Comparison of ENCODE assay signal across 35 cellular contexts in genomic region chr11:128215238-128215882, GRCh38.
"Had no signal": no experiment of that assay in that cellular context is flagged by ENCODE, and none has a peak within 500 bp of the region (broad histone marks: within the 10 kb centered on the region; RNA-seq: fewer than 3 reads in every experiment).

No MANE protein-coding gene starts in this region.

- DNase-seq: activated CD4-positive, alpha-beta memory T cell treated with anti-CD3 and anti-CD28 coated beads, Interleukin-2, amount 10 ng/mL, durations not matched to agents 7 days and 5 days; activated CD4-positive, alpha-beta T cell treated with anti-CD3 and anti-CD28 coated beads for 1 hour; activated CD4-positive, alpha-beta T cell treated with anti-CD3 and anti-CD28 coated beads for 36 hours; activated CD4-positive, alpha-beta T cell treated with anti-CD3 and anti-CD28 coated beads for 48 hours; activated CD4-positive, alpha-beta T cell treated with anti-CD3 and anti-CD28 coated beads, Interleukin-2, amount 10 ng/mL, durations not matched to agents 7 days and 5 days; activated CD4-positive, alpha-beta T cell treated with anti-CD3 and anti-CD28 coated beads, Interleukin-2, amount 50 U/mL, for 48 hours; activated CD4-positive, CD25-positive, alpha-beta regulatory T cell; activated CD8-positive, alpha-beta memory T cell treated with anti-CD3 and anti-CD28 coated beads for 24 hours; activated CD8-positive, alpha-beta memory T cell treated with anti-CD3 and anti-CD28 coated beads, Interleukin-2, amount 10 ng/mL, durations not matched to agents 7 days and 5 days; activated CD8-positive, alpha-beta memory T cell treated with anti-CD3 and anti-CD28 coated beads, Interleukin-2, amount 50 U/mL, for 48 hours; activated CD8-positive, alpha-beta T cell treated with anti-CD3 and anti-CD28 coated beads, Interleukin-2, amount 10 ng/mL, durations not matched to agents 7 days and 5 days; activated effector memory CD4-positive, alpha-beta T cell treated with Interleukin-2 at 50 U/mL for 16 hours; activated gamma-delta T cell; activated naive CD4-positive, alpha-beta T cell treated with anti-CD3 and anti-CD28 coated beads, Interleukin-2, amount 10 ng/mL, durations not matched to agents 7 days and 5 days; activated naive CD4-positive, alpha-beta T cell treated with Interleukin-2 at 50 U/mL for 16 hours; activated naive CD8-positive, alpha-beta T cell treated with anti-CD3 and anti-CD28 coated beads, Interleukin-2, amount 10 ng/mL, durations not matched to agents 7 days and 5 days; activated naive CD8-positive, alpha-beta T cell treated with anti-CD3 and anti-CD28 coated beads, Interleukin-2, amount 50 U/mL, for 24 hours; activated T-cell treated with anti-CD3 and anti-CD28 coated beads, Interleukin-2, amount 50 U/mL, for 24 hours; activated T-cell treated with anti-CD3 and anti-CD28 coated beads, Interleukin-2, amount 50 U/mL, for 48 hours; amygdala; anterior cingulate cortex; SW 1271; T-helper 1 cell; T-helper 2 cell; T-helper 9 cell had no signal

- H3K9me3 ChIP-seq: ascending aorta had no signal

- H3K9me3 Mint-ChIP-seq: activated naive CD4-positive, alpha-beta T cell treated with anti-CD3 and anti-CD28 coated beads, Interleukin-2, amount 50 U/mL, for 24 hours; T-helper 2 cell treated with Interferon-gamma antibody and Interleukin-4, amounts not matched to agents 5 μg/mL and 100 μg/mL, for 36 hours had no signal

- H3K36me3 Mint-ChIP-seq: activated naive CD4-positive, alpha-beta T cell treated with anti-CD3 and anti-CD28 coated beads, Interleukin-2, amount 10 ng/mL, durations not matched to agents 7 days and 5 days; activated naive CD4-positive, alpha-beta T cell treated with anti-CD3 and anti-CD28 coated beads, Interleukin-2, amount 50 U/mL, for 24 hours; activated naive CD8-positive, alpha-beta T cell; activated naive CD8-positive, alpha-beta T cell treated with anti-CD3 and anti-CD28 coated beads, Interleukin-2, amount 10 ng/mL, durations not matched to agents 7 days and 5 days; brain had no signal

- H3K4me3 Mint-ChIP-seq: activated CD4-positive, alpha-beta memory T cell treated with anti-CD3 and anti-CD28 coated beads, Interleukin-2, amount 10 ng/mL, durations not matched to agents 7 days and 5 days; activated CD4-positive, alpha-beta T cell treated with anti-CD3 and anti-CD28 coated beads for 36 hours; activated CD4-positive, alpha-beta T cell treated with anti-CD3 and anti-CD28 coated beads, Interleukin-2, amount 10 ng/mL, durations not matched to agents 7 days and 5 days; activated CD8-positive, alpha-beta memory T cell treated with anti-CD3 and anti-CD28 coated beads, Interleukin-2, amount 10 ng/mL, durations not matched to agents 7 days and 5 days; activated CD8-positive, alpha-beta T cell treated with anti-CD3 and anti-CD28 coated beads, Interleukin-2, amount 10 ng/mL, durations not matched to agents 7 days and 5 days; activated naive CD4-positive, alpha-beta T cell treated with anti-CD3 and anti-CD28 coated beads, Interleukin-2, amount 10 ng/mL, durations not matched to agents 7 days and 5 days; activated naive CD4-positive, alpha-beta T cell treated with anti-CD3 and anti-CD28 coated beads, Interleukin-2, amount 50 U/mL, for 24 hours; activated naive CD8-positive, alpha-beta T cell; activated naive CD8-positive, alpha-beta T cell treated with anti-CD3 and anti-CD28 coated beads, Interleukin-2, amount 10 ng/mL, durations not matched to agents 7 days and 5 days; activated naive CD8-positive, alpha-beta T cell treated with anti-CD3 and anti-CD28 coated beads, Interleukin-2, amount 50 U/mL, for 24 hours; activated T-cell treated with anti-CD3 and anti-CD28 coated beads, Interleukin-2, amount 50 U/mL, for 24 hours; brain; T-helper 1 cell treated with Interleukin-12 subunit alpha and Interleukin-12 subunit beta and Interleukin-4 antibody, amounts not matched to agents 30 μg/mL and 1 μg/mL, for 36 hours; T-helper 2 cell treated with Interferon-gamma antibody and Interleukin-4, amounts not matched to agents 5 μg/mL and 100 μg/mL, for 36 hours had no signal

- ATAC-seq: activated CD4-positive, alpha-beta T cell treated with anti-CD3 and anti-CD28 coated beads for 36 hours; activated CD4-positive, CD25-positive, alpha-beta regulatory T cell treated with anti-CD3 and anti-CD28 coated beads, Interleukin-2, amount 50 U/mL, for 24 hours; activated CD8-positive, alpha-beta memory T cell treated with anti-CD3 and anti-CD28 coated beads, Interleukin-2, amount 10 ng/mL, durations not matched to agents 7 days and 5 days; activated CD8-positive, alpha-beta T cell treated with anti-CD3 and anti-CD28 coated beads, Interleukin-2, amount 10 ng/mL, durations not matched to agents 7 days and 5 days; activated naive CD8-positive, alpha-beta T cell treated with anti-CD3 and anti-CD28 coated beads, Interleukin-2, amount 50 U/mL, for 24 hours had no signal

- H3K27me3 Mint-ChIP-seq: activated CD4-positive, alpha-beta T cell treated with anti-CD3 and anti-CD28 coated beads for 36 hours; activated CD4-positive, alpha-beta T cell treated with anti-CD3 and anti-CD28 coated beads, Interleukin-2, amount 10 ng/mL, durations not matched to agents 7 days and 5 days; activated CD8-positive, alpha-beta memory T cell treated with anti-CD3 and anti-CD28 coated beads, Interleukin-2, amount 10 ng/mL, durations not matched to agents 7 days and 5 days; activated naive CD4-positive, alpha-beta T cell treated with anti-CD3 and anti-CD28 coated beads, Interleukin-2, amount 10 ng/mL, durations not matched to agents 7 days and 5 days; activated naive CD4-positive, alpha-beta T cell treated with anti-CD3 and anti-CD28 coated beads, Interleukin-2, amount 50 U/mL, for 24 hours; activated naive CD8-positive, alpha-beta T cell treated with anti-CD3 and anti-CD28 coated beads, Interleukin-2, amount 50 U/mL, for 24 hours; activated T-cell treated with anti-CD3 and anti-CD28 coated beads, Interleukin-2, amount 50 U/mL, for 24 hours; brain had no signal

- H3K36me3 ChIP-seq: ascending aorta, cardiac muscle cell had no signal

- H3K27me3 ChIP-seq: ascending aorta, cardiac muscle cell had no signal

- H3K27ac ChIP-seq: ascending aorta, cardiac muscle cell, VCaP had no signal

- H3K4me1 Mint-ChIP-seq: activated CD4-positive, alpha-beta memory T cell treated with anti-CD3 and anti-CD28 coated beads, Interleukin-2, amount 10 ng/mL, durations not matched to agents 7 days and 5 days; activated CD8-positive, alpha-beta memory T cell treated with anti-CD3 and anti-CD28 coated beads, Interleukin-2, amount 10 ng/mL, durations not matched to agents 7 days and 5 days; activated naive CD4-positive, alpha-beta T cell treated with anti-CD3 and anti-CD28 coated beads, Interleukin-2, amount 10 ng/mL, durations not matched to agents 7 days and 5 days; activated naive CD4-positive, alpha-beta T cell treated with anti-CD3 and anti-CD28 coated beads, Interleukin-2, amount 50 U/mL, for 24 hours; activated naive CD8-positive, alpha-beta T cell treated with anti-CD3 and anti-CD28 coated beads, Interleukin-2, amount 10 ng/mL, durations not matched to agents 7 days and 5 days; brain had no signal

- H3K4me3 ChIP-seq: ascending aorta, cardiac muscle cell had no signal

- H3K27ac Mint-ChIP-seq: activated CD4-positive, alpha-beta memory T cell treated with anti-CD3 and anti-CD28 coated beads, Interleukin-2, amount 10 ng/mL, durations not matched to agents 7 days and 5 days; activated CD4-positive, alpha-beta T cell treated with anti-CD3 and anti-CD28 coated beads for 36 hours; activated CD4-positive, alpha-beta T cell treated with anti-CD3 and anti-CD28 coated beads, Interleukin-2, amount 10 ng/mL, durations not matched to agents 7 days and 5 days; activated CD8-positive, alpha-beta memory T cell treated with anti-CD3 and anti-CD28 coated beads, Interleukin-2, amount 10 ng/mL, durations not matched to agents 7 days and 5 days; activated CD8-positive, alpha-beta T cell treated with anti-CD3 and anti-CD28 coated beads, Interleukin-2, amount 10 ng/mL, durations not matched to agents 7 days and 5 days; activated naive CD4-positive, alpha-beta T cell treated with anti-CD3 and anti-CD28 coated beads, Interleukin-2, amount 10 ng/mL, durations not matched to agents 7 days and 5 days; activated naive CD4-positive, alpha-beta T cell treated with anti-CD3 and anti-CD28 coated beads, Interleukin-2, amount 50 U/mL, for 24 hours; activated naive CD8-positive, alpha-beta T cell; activated naive CD8-positive, alpha-beta T cell treated with anti-CD3 and anti-CD28 coated beads, Interleukin-2, amount 10 ng/mL, durations not matched to agents 7 days and 5 days; activated naive CD8-positive, alpha-beta T cell treated with anti-CD3 and anti-CD28 coated beads, Interleukin-2, amount 50 U/mL, for 24 hours; activated T-cell treated with anti-CD3 and anti-CD28 coated beads, Interleukin-2, amount 50 U/mL, for 24 hours; activated T-helper 2 cell treated with anti-CD3 and anti-CD28 coated beads, Interferon-gamma antibody, Interleukin-2, Interleukin-4, amounts not matched to agents 10 μg/mL and 5 μg/mL and 100 μg/mL, durations not matched to agents 14 hours and 24 hours and 36 hours; brain; T-helper 1 cell treated with Interleukin-12 subunit alpha and Interleukin-12 subunit beta and Interleukin-4 antibody, amounts not matched to agents 30 μg/mL and 1 μg/mL, for 36 hours; T-helper 2 cell treated with Interferon-gamma antibody and Interleukin-4, amounts not matched to agents 5 μg/mL and 100 μg/mL, for 36 hours had no signal
